18 cellular contexts compared by ENCODE assay signal in genomic region chr4:5138389-5138788, GRCh38.
A peak's percentile ranks its signal among the peaks of the same experiment; 100 is the strongest.
DNase-seq lines count a peak whose midpoint lies in the region; ATAC-seq, FAIRE-seq and TF ChIP-seq lines count a peak whose summit lies in the region.
"Had no signal": no experiment of that assay in that cellular context is flagged by ENCODE, and none has a peak within 500 bp of the region (broad histone marks: within the 10 kb centered on the region; RNA-seq: fewer than 3 reads in every experiment).

No MANE protein-coding gene starts in this region.

- H2BK5ac ChIP-seq in H1 (ENCODE audit: low read depth, low read length), result no peak overlapping the region

- no peak overlapping the region; the same call in 1 of the 2 replicates for H4K8ac ChIP-seq in H1 (ENCODE audit: extremely low read depth, insufficient read depth, low read length)

- no peak overlapping the region for H4K91ac ChIP-seq in H1 (replicated peaks; ENCODE audit: insufficient read length, low read length)

- H2BK15ac ChIP-seq in H1 (ENCODE audit: low read length), result no peak overlapping the region

- no peak overlapping the region for H3K14ac ChIP-seq in H1 (ENCODE audit: insufficient read length)

- H3K9ac ChIP-seq in H1 (replicated peaks in 1 of 4; ENCODE audit: extremely low read depth in 1 of 4, low read depth in 3 of 4, low read length in 3 of 4), result no peak overlapping the region
- H3K9ac ChIP-seq: BLaER1 treated with 17β-estradiol and CSF1 and Interleukin-3, amounts not matched to agents 10 nM and 100 nM had no signal

- no peaks in the 10 kb centered on the region for H3K79me1 ChIP-seq in H1 (ENCODE audit: low read depth, low read length)

- H3K36me3 ChIP-seq in H1 (ENCODE audit: control insufficient read depth in 2 of 4, insufficient read depth in 4 of 4, low read length in 3 of 4) (no peaks in the 10 kb centered on the region), stomach (no peaks in the 10 kb centered on the region), MG63 (no peaks in the 10 kb centered on the region)
- H3K36me3 ChIP-seq: BLaER1 treated with 17β-estradiol and CSF1 and Interleukin-3, amounts not matched to agents 10 nM and 100 nM had no signal

- intact Hi-C loops in stomach (cut with DNase I; ENCODE audit: low total_unique reads), result no loop called here

- H3K4me1 ChIP-seq in A549 (peaks cover 35% of the 10 kb centered on the region), H1 (replicated peaks in 1 of 4; ENCODE audit: control insufficient read depth in 3 of 4, insufficient read depth in 4 of 4, low read length in 3 of 4) (peaks cover 0 to 12% (median 5%) of the 10 kb centered on the region in 4 experiments; a peak in 4 of 7 replicates), stomach (peaks cover 3 to 21% (median 14%) of the 10 kb centered on the region in 4 donors)

- no peak for TF ChIP-seq CTCF in A549 (IDR thresholded peaks at IDR 0.05)
- TF ChIP-seq CTCF in H1 (IDR thresholded peaks at IDR 0.05; ENCODE audit: control extremely low read depth in 1 of 3, insufficient read depth in 1 of 3, low read depth in 1 of 3, low read length in 3 of 3), result no peak
- TF ChIP-seq CTCF in stomach (IDR thresholded peaks at IDR 0.05), result no peak

- H3K27ac ChIP-seq in A549, result peak overlapping the region; percentile 57 to 82
- no peak overlapping the region for H3K27ac ChIP-seq in H1 (ENCODE audit: low read depth, low read length)
- H3K27ac ChIP-seq in stomach, result peak overlapping the region in 3 of 5 donors; percentile 10 to 79 (median 52)
- H3K27ac ChIP-seq: BLaER1 treated with 17β-estradiol and CSF1 and Interleukin-3, amounts not matched to agents 10 nM and 100 nM had no signal

- H3K18ac ChIP-seq in H1 (ENCODE audit: extremely low read depth, low read length), result no peak overlapping the region

- H2BK12ac ChIP-seq in H1 (ENCODE audit: low read depth, low read length), result no peak overlapping the region

- no peak overlapping the region for H3K56ac ChIP-seq in H1 (replicated peaks; ENCODE audit: insufficient read length, low read depth, low read length)

- WGBS in A549 (ENCODE audit: missing lambda C conversion rate), result 95% methylated on average over 3 of the region's 3 CpGs
- 87% methylated on average over 3 of the region's 3 CpGs; no CpG with 5 or more reads in 1 of the 2 experiments for WGBS in H1 (ENCODE audit: extremely low coverage in 1 of 2, insufficient coverage in 1 of 2, insufficient read length in 1 of 2, insufficient replicate concordance in 2 of 2, low coverage in 1 of 2, low lambda C conversion rate in 2 of 2, missing lambda C conversion rate in 1 of 2), 2 experiments
- WGBS in stomach, 5 donors, result 39 to 67% (median 61%) methylated on average over 3 of the region's 3 CpGs

- CTCF ChIA-PET in A549 (lab: Yijun Ruan, JAX), result interaction anchor here (0.8 to 1.0 kb wide), 2 partner anchors 28 to 88 kb away, joined by 3 to 5 read pairs; no protein-coding TSS in a partner anchor
- CTCF ChIA-PET in H1 (lab: Charles Lee; ENCODE audit: partially characterized antibody), result interaction anchor here (1.3 to 2.3 kb wide), 2 partner anchors 13 to 88 kb away, joined by 4 to 12 read pairs; no protein-coding TSS in a partner anchor

- H2AK5ac ChIP-seq in H1 (ENCODE audit: low read depth, low read length), result 0 out of 2 replicates have a peak overlapping the region, but pooled peaks have one; percentile 2

- DNase-seq in A549 (ENCODE audit: low read depth in 1 of 2, low spot score in 1 of 2) (no peak), H1 (ENCODE audit: low read depth in 1 of 2, low spot score in 2 of 2) (no peak), mucosa of gallbladder (ENCODE audit: low spot score) (peak; percentile 5), stomach (no peak), MG63 (no peak), NCI-H748 (lab: John Stamatoyannopoulos, UW; ENCODE audit: unreplicated experiment) (no peak)
- no peak for DNase-seq in stimulated activated CD8-positive, alpha-beta memory T cell treated with anti-CD3 and anti-CD28 coated beads, Interleukin-4, amount 100 ng/mL, for 48 hours
- DNase-seq: 8988T; Calu3; CD8-positive, alpha-beta T cell; DMS79 treated with DMSO at 0.1 percent for 48 hours; GF-D8; H7; HFFc6 had no signal

- H3K23ac ChIP-seq in H1 (ENCODE audit: insufficient read length), result no peak overlapping the region

- H2AFZ ChIP-seq in H1 (ENCODE audit: low read length), result no peak overlapping the region
- H2AFZ ChIP-seq: GM23338 had no signal

- TF ChIP-seq RAD21 in A549 (conservative IDR thresholded peaks at IDR 0.05 in 1 of 2, IDR thresholded peaks at IDR 0.05 in 1 of 2) (no peak), H1 (IDR thresholded peaks at IDR 0.05 in 1 of 2, conservative IDR thresholded peaks at IDR 0.05 in 1 of 2; ENCODE audit: low read depth in 2 of 2, low read length in 2 of 2) (no peak)

- H3K4ac ChIP-seq in H1 (replicated peaks; ENCODE audit: insufficient read length, low read depth, low read length), result no peak overlapping the region

- TF ChIP-seq EP300 in A549 (IDR thresholded peaks at IDR 0.05) (no peak), H1 (IDR thresholded peaks at IDR 0.05; ENCODE audit: borderline replicate concordance in 1 of 2, low read depth in 2 of 2, low read length in 2 of 2) (no peak), stomach (IDR thresholded peaks at IDR 0.05) (no peak)

- H3K9me3 ChIP-seq in A549, result no peaks in the 10 kb centered on the region
- no peaks in the 10 kb centered on the region for H3K9me3 ChIP-seq in H1 (ENCODE audit: insufficient read depth in 2 of 2, low read depth in 1 of 2, low read length in 1 of 2)
- no peaks in the 10 kb centered on the region for H3K9me3 ChIP-seq in stomach
- H3K9me3 ChIP-seq in MG63, result no peaks in the 10 kb centered on the region
- H3K9me3 ChIP-seq: BLaER1 treated with 17β-estradiol and CSF1 and Interleukin-3, amounts not matched to agents 10 nM and 100 nM had no signal

- H3K4me2 ChIP-seq in A549, result peak overlapping the region; percentile 77
- no peak overlapping the region for H3K4me2 ChIP-seq in H1 (ENCODE audit: insufficient read depth in 1 of 2, low read depth in 2 of 2, low read length in 2 of 2)
- H3K4me2 ChIP-seq: BLaER1 treated with 17β-estradiol and CSF1 and Interleukin-3, amounts not matched to agents 10 nM and 100 nM; GM23338 had no signal

- H3K27me3 ChIP-seq in H1 (replicated peaks in 1 of 4; ENCODE audit: control insufficient read depth in 3 of 4, extremely low read depth in 1 of 4, insufficient read depth in 3 of 4, low read length in 3 of 4) (no peaks in the 10 kb centered on the region), stomach (no peaks in the 10 kb centered on the region), MG63 (no peaks in the 10 kb centered on the region)
- H3K27me3 ChIP-seq: BLaER1 treated with 17β-estradiol and CSF1 and Interleukin-3, amounts not matched to agents 10 nM and 100 nM had no signal

- H4K5ac ChIP-seq in H1 (ENCODE audit: insufficient read length, low read depth, low read length), result no peak overlapping the region

- H4K20me1 ChIP-seq in H1 (replicated peaks in 1 of 2; ENCODE audit: control insufficient read depth in 1 of 2, insufficient read depth in 2 of 2, low read length in 2 of 2), result no peaks in the 10 kb centered on the region

- no peak overlapping the region for H3K4me3 ChIP-seq in A549
- H3K4me3 ChIP-seq in H1 (ENCODE audit: extremely low read depth in 1 of 4, insufficient read depth in 2 of 4, low read depth in 3 of 4, low read length in 4 of 4), result no peak overlapping the region
- H3K4me3 ChIP-seq in stomach, result no peak overlapping the region
- no peak overlapping the region for H3K4me3 ChIP-seq in MG63
- H3K4me3 ChIP-seq: BLaER1 treated with 17β-estradiol and CSF1 and Interleukin-3, amounts not matched to agents 10 nM and 100 nM; GM23338 had no signal

- H2BK120ac ChIP-seq in H1 (replicated peaks; ENCODE audit: low read depth, low read length), result no peak overlapping the region

- TF ChIP-seq POLR2A in A549 (IDR thresholded peaks at IDR 0.05; ENCODE audit: low read length) (no peak), H1 (IDR thresholded peaks at IDR 0.05; ENCODE audit: control extremely low read depth in 1 of 2, low read depth in 2 of 2, low read length in 2 of 2) (no peak), stomach (IDR thresholded peaks at IDR 0.05) (no peak)

- no peaks in the 10 kb centered on the region for H3K79me2 ChIP-seq in H1 (ENCODE audit: control insufficient read depth in 1 of 2, insufficient read depth in 2 of 2, low read length in 2 of 2)

- no peak overlapping the region for H2BK20ac ChIP-seq in H1 (ENCODE audit: low read length)

- ATAC-seq in A549, result no peak
- ATAC-seq: CD8-positive, alpha-beta T cell; GM23338; HCT116 had no signal

- no peaks in the 10 kb centered on the region for H3K23me2 ChIP-seq in H1 (ENCODE audit: low read depth, low read length)

- no peak for FAIRE-seq in A549 (lab: Jason Lieb, UNC)
- FAIRE-seq in H1 (lab: Jason Lieb, UNC), result no peak
- FAIRE-seq: HTR-8/SVneo had no signal

- POLR2A ChIA-PET in A549 (lab: Yijun Ruan, JAX) (interaction anchor here (1.0 kb wide), 1 partner anchor 228 kb away, joined by 3 read pairs; no protein-coding TSS in a partner anchor), H1 (lab: Charles Lee; ENCODE audit: partially characterized antibody) (no interaction called here)

TF ChIP-seq in A549, 52 proteins besides CTCF, POLR2A, EP300 and RAD21 (continues in another document):
- TF ChIP-seq GATA3 (IDR thresholded peaks at IDR 0.05; ENCODE audit: borderline replicate concordance) (no peak), HDAC2 (IDR thresholded peaks at IDR 0.05) (no peak), HEYL (CRISPR knock-in tag; IDR thresholded peaks at IDR 0.05) (no peak), MAX (IDR thresholded peaks at IDR 0.05) (no peak)

TF ChIP-seq in H1, 55 proteins besides CTCF, POLR2A, EP300 and RAD21:
- TF ChIP-seq KDM1A (IDR thresholded peaks at IDR 0.05; ENCODE audit: borderline replicate concordance, low read length), result no peak
- no peak for TF ChIP-seq MAFK (IDR thresholded peaks at IDR 0.05; ENCODE audit: low read depth, low read length)
- no peak for TF ChIP-seq JUND (IDR thresholded peaks at IDR 0.05; ENCODE audit: low read length)
- TF ChIP-seq EGR1 (IDR thresholded peaks at IDR 0.05; ENCODE audit: borderline replicate concordance, low read depth, low read length), result no peak
- TF ChIP-seq CHD2 (IDR thresholded peaks at IDR 0.05; ENCODE audit: low read length), result no peak
- TF ChIP-seq TBP (IDR thresholded peaks at IDR 0.05; ENCODE audit: low read depth, low read length), result no peak
- no peak for TF ChIP-seq RFX5 (IDR thresholded peaks at IDR 0.05; ENCODE audit: borderline replicate concordance, low read depth, low read length)
- no peak for TF ChIP-seq BRCA1 (IDR thresholded peaks at IDR 0.05; ENCODE audit: low read depth, low read length)
- no peak for TF ChIP-seq TAF1 (IDR thresholded peaks at IDR 0.05; ENCODE audit: low read depth, low read length)
- no peak for TF ChIP-seq RBBP5 (IDR thresholded peaks at IDR 0.05; ENCODE audit: borderline replicate concordance, low read depth, low read length)
- no peak for TF ChIP-seq SP4 (IDR thresholded peaks at IDR 0.05; ENCODE audit: low read length)
- TF ChIP-seq SRF (IDR thresholded peaks at IDR 0.05; ENCODE audit: low read depth, low read length), result no peak
